In the genomic region with DNA sequence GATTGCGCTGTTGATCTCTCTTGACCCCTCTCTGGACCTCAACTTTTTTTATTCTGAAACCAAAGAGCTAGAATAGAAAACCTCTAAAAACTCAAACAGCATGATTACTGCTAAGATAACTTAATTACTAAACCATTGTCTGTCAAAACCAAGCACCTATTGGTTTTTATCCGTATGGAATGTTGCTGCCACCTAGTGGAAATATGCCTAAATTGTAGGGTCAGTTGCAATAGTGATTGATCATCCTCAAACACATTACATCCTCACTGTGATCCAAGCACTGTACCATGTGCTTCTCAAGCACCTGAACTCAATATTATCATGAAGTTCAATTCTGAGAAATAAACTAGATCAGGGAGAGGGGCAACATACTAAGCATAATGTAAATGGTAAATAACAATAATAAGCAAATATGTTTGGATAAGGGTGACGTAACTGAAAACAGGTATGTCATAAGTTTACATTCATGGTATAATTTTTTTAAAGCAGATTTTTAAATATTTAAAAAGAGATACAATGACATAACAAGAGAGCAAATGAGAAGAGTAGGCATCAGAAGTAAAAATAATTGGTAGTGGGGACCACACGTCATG, we compare ENCODE assay signal across 8 cellular contexts. TPM values are rescaled to one million over a fixed set of nuclear protein-coding genes. Genes with fewer than 3 reads are reported as not detected.
DNase-seq lines count a peak whose midpoint lies in the region; FAIRE-seq and TF ChIP-seq lines count a peak whose summit lies in the region.

No MANE protein-coding gene starts in this region.

- no peak for FAIRE-seq in RCC 7860 (lab: Jason Lieb, UNC)

- peak; percentile 2 for DNase-seq in activated CD8-positive, alpha-beta memory T cell treated with anti-CD3 and anti-CD28 coated beads, Interleukin-2, amount 50 U/mL, for 1 hour (ENCODE audit: extremely low read depth)
- DNase-seq in activated CD8-positive, alpha-beta memory T cell treated with anti-CD3 and anti-CD28 coated beads for 24 hours = no peak
- DNase-seq in GM20000 (ENCODE audit: low spot score) = peak; percentile 58
- peak; percentile 31 for DNase-seq in HuH-7.5 (ENCODE audit: low spot score)
- peak; percentile 16 for DNase-seq in RCC 7860 (ENCODE audit: low spot score)
- DNase-seq in cerebellar cortex (ENCODE audit: low spot score) = peak; percentile 31
- DNase-seq in mucosa of gallbladder (ENCODE audit: low spot score) = peak; percentile 51
- DNase-seq in 8988T = no peak

- peak; percentile 65 for TF ChIP-seq CTCF in GM20000 (IDR thresholded peaks at IDR 0.05; ENCODE audit: extremely low read depth, missing control alignments)

RNA-seq across cellular contexts. Expression of a gene that starts 3.8 kb away (rescaled TPM):
- total RNA-seq in mucosa of gallbladder = not detected

RNA-seq across cellular contexts. Expression of a gene that starts 6.2 kb away (rescaled TPM):
- total RNA-seq in mucosa of gallbladder = not detected

RNA-seq across cellular contexts. Expression of a gene that starts 26.7 kb away (rescaled TPM):
- not detected for total RNA-seq in mucosa of gallbladder

RNA-seq across cellular contexts. Expression of a gene that starts 43.1 kb away (rescaled TPM):
- total RNA-seq in mucosa of gallbladder = not detected

Comparison
In these comparisons a context has a peak if more than half of its experiments do, and no peak if none do; other contexts are left out.
1. DNase-seq: peak in activated CD8-positive, alpha-beta memory T cell treated with anti-CD3 and anti-CD28 coated beads, Interleukin-2, amount 50 U/mL, for 1 hour (single experiment), GM20000 (single experiment), HuH-7.5 (single experiment), RCC 7860 (single experiment), cerebellar cortex (single experiment) and mucosa of gallbladder (single experiment); none in activated CD8-positive, alpha-beta memory T cell treated with anti-CD3 and anti-CD28 coated beads for 24 hours (single experiment) and 8988T (single experiment).